Comparison of ENCODE assay signal across 8 cellular contexts in genomic region chr11:61947486-61948210, GRCh38. TPM values are rescaled to one million over a fixed set of nuclear protein-coding genes. Genes with fewer than 3 reads are reported as not detected.
A peak's percentile ranks its signal among the peaks of the same experiment; 100 is the strongest.
DNase-seq lines count a peak whose midpoint lies in the region; ATAC-seq, FAIRE-seq and TF ChIP-seq lines count a peak whose summit lies in the region.
"Had no signal": no experiment of that assay in that cellular context is flagged by ENCODE, and none has a peak within 500 bp of the region (broad histone marks: within the 10 kb centered on the region; RNA-seq: fewer than 3 reads in every experiment).

No MANE protein-coding gene starts in this region.

- peaks cover 0 to 34% (median 9%) of the 10 kb centered on the region in 9 donors for H3K4me1 ChIP-seq in heart right ventricle

- ATAC-seq in heart right ventricle (peak; percentile 77 to 85 (median 83)), HG03442 (IDR thresholded peaks at IDR 0.05; ENCODE audit: unreplicated experiment) (no peak)

- no peak overlapping the region for H3K4me3 ChIP-seq in heart right ventricle

- TF ChIP-seq CTCF in heart right ventricle (IDR thresholded peaks at IDR 0.05) = peak; percentile 90 to 98 (median 94)

- no peaks in the 10 kb centered on the region for H3K27me3 ChIP-seq in heart right ventricle

- no peak for FAIRE-seq in GM12891 (lab: Jason Lieb, UNC)

- peak overlapping the region in 2 of 10 donors; percentile 17 to 25 for H3K27ac ChIP-seq in heart right ventricle

- WGBS in heart right ventricle, 2 donors = 5 to 6% methylated on average over 8 of the region's 8 CpGs

- H3K9me3 ChIP-seq in heart right ventricle = no peaks in the 10 kb centered on the region

- DNase-seq in GM12891 (ENCODE audit: insufficient read length, low spot score) (peak; percentile 65), NCI-H187 (lab: John Stamatoyannopoulos, UW) (peak; percentile 35 to 59), T follicular helper cell (ENCODE audit: low read depth) (peak; percentile 43), amniotic stem cell (lab: John Stamatoyannopoulos, UW) (peak; percentile 77), heart right ventricle (peak; percentile 81 to 89), renal cortical epithelial cell (ENCODE audit: low read depth) (peak; percentile 75)

- intact Hi-C loops in heart right ventricle (cut with DNase I) = loop anchor here (1.0 to 10.0 kb wide), 16 partner anchors 40 to 153 kb away; partner anchors contain the start of genes FEN1 (in 1 of the 10) and TMEM258 (in 1 of the 10)

- TF ChIP-seq POLR2A in GM12891 (IDR thresholded peaks at IDR 0.05; ENCODE audit: low read depth, low read length) = no peak

- H3K36me3 ChIP-seq in heart right ventricle = no peaks in the 10 kb centered on the region

TF ChIP-seq in GM12891, 5 proteins besides CTCF, POLR2A, EP300 and RAD21:
- TF ChIP-seq POLR2AphosphoS5 (IDR thresholded peaks at IDR 0.05; ENCODE audit: low read depth, low read length) (no peak), SPI1 (IDR thresholded peaks at IDR 0.05; ENCODE audit: low read depth, low read length) (no peak), TAF1 (IDR thresholded peaks at IDR 0.05; ENCODE audit: low read depth, low read length) (no peak), POU2F2 (IDR thresholded peaks at IDR 0.05; ENCODE audit: low read depth, low read length) (no peak), PAX5 (IDR thresholded peaks at IDR 0.05; ENCODE audit: insufficient read depth, low read length, severe bottlenecking) (no peak)

RNA-seq across cellular contexts. Expression of gene BEST1, which starts 2.5 kb away (rescaled TPM):
- 1.4 TPM for polyA plus RNA-seq in GM12891 (2012; ENCODE audit: low read depth, missing spikeins)
- total RNA-seq in heart right ventricle (1 to 10 TPM in 5 of 10 donors, under 1 TPM in 5; 0.39 to 1.8 (median 1.2) TPM), renal cortical epithelial cell (1.1 and 1.4 TPM in 2 replicates)
- polyA plus RNA-seq in heart right ventricle = 1 to 10 TPM; 3.3 to 4.9 TPM

RNA-seq across cellular contexts. Expression of gene FTH1, which starts 19.8 kb away (rescaled TPM):
- polyA plus RNA-seq in GM12891 (2012; ENCODE audit: low read depth, missing spikeins) = 1,402 TPM
- total RNA-seq in heart right ventricle = 1,000 to 10,000 TPM; 2,008 to 4,360 (median 2,962) TPM
- 1,000 to 10,000 TPM; 1,346 to 5,199 TPM for polyA plus RNA-seq in heart right ventricle
- 821 and 5,018 TPM in 2 replicates for total RNA-seq in renal cortical epithelial cell

RNA-seq across cellular contexts. Expression of gene RAB3IL1, which starts 30.3 kb away (rescaled TPM):
- 0.12 TPM for polyA plus RNA-seq in GM12891 (2012; ENCODE audit: low read depth, missing spikeins)
- total RNA-seq in heart right ventricle = 10 to 100 TPM in 3 of 10 donors, 1 to 10 TPM in 7; 3.7 to 11.1 (median 6.6) TPM
- polyA plus RNA-seq in heart right ventricle = 1 to 10 TPM; 8.2 to 9.7 TPM
- total RNA-seq in renal cortical epithelial cell = 0.35 and 0.75 TPM in 2 replicates
- total RNA-seq: mononuclear cell had no signal

RNA-seq across cellular contexts. Expression of gene FADS3, which starts 56.3 kb away (rescaled TPM):
- polyA plus RNA-seq in GM12891 (2012; ENCODE audit: low read depth, missing spikeins) = 4.0 TPM
- total RNA-seq in heart right ventricle (100 to 1,000 TPM in 1 of 10 donors, 10 to 100 TPM in 9; 54.9 to 119 (median 71.1) TPM), renal cortical epithelial cell (181 and 200 TPM in 2 replicates)
- 100 to 1,000 TPM; 119 to 217 TPM for polyA plus RNA-seq in heart right ventricle
